In genomic region chr17:4364622-4365041, GRCh38 we compare ENCODE assay signal across 8 cellular contexts. TPM values are rescaled to one million over a fixed set of nuclear protein-coding genes. Genes with fewer than 3 reads are reported as not detected.
DNase-seq lines count a peak whose midpoint lies in the region; ATAC-seq lines count a peak whose summit lies in the region.

No MANE protein-coding gene starts in this region.

- DNase-seq in NCI-H510A treated with DMSO at 0.1 percent for 48 hours (lab: John Stamatoyannopoulos, UW) (peak; percentile 65), NCI-H510A (lab: John Stamatoyannopoulos, UW) (no peak), mucosa of gallbladder (ENCODE audit: low spot score) (no peak)
- no peak for DNase-seq in activated T-helper 2 cell treated with anti-CD3 and anti-CD28 coated beads, Interferon-gamma antibody, Interleukin-2, Interleukin-4, amounts not matched to agents 10 μg/mL and 5 μg/mL and 100 μg/mL, durations not matched to agents 14 hours and 24 hours and 36 hours (ENCODE audit: low spot score)
- DNase-seq in stimulated activated naive CD8-positive, alpha-beta T cell treated with anti-CD3 and anti-CD28 coated beads, Interleukin-15, amount 100 ng/mL, for 72 hours = no peak

- no peak for ATAC-seq in stimulated activated naive CD8-positive, alpha-beta T cell treated with anti-CD3 and anti-CD28 coated beads, Interleukin-15, amount 100 ng/mL, for 72 hours
- ATAC-seq in activated CD4-positive, CD25-positive, alpha-beta regulatory T cell treated with anti-CD3 and anti-CD28 coated beads, Interleukin-2, amount 50 U/mL, for 24 hours = no peak
- ATAC-seq in GM19467 (IDR thresholded peaks at IDR 0.05; ENCODE audit: unreplicated experiment) = no peak

- H3K4me3 ChIP-seq in iPS-18a (ENCODE audit: low read length) = peak overlapping the region; percentile 81

- no peaks in the 10 kb centered on the region for H3K9me3 Mint-ChIP-seq in activated T-helper 2 cell treated with anti-CD3 and anti-CD28 coated beads, Interferon-gamma antibody, Interleukin-2, Interleukin-4, amounts not matched to agents 10 μg/mL and 5 μg/mL and 100 μg/mL, durations not matched to agents 14 hours and 24 hours and 36 hours
- H3K9me3 Mint-ChIP-seq in stimulated activated naive CD8-positive, alpha-beta T cell treated with anti-CD3 and anti-CD28 coated beads, Interleukin-15, amount 100 ng/mL, for 72 hours = no peaks in the 10 kb centered on the region

- intact Hi-C loops in activated T-helper 2 cell treated with anti-CD3 and anti-CD28 coated beads, Interferon-gamma antibody, Interleukin-2, Interleukin-4, amounts not matched to agents 10 μg/mL and 5 μg/mL and 100 μg/mL, durations not matched to agents 14 hours and 24 hours and 36 hours (cut with micrococcal nuclease) = loop anchor here (5.0 to 10.0 kb wide), 2 partner anchors 102 to 580 kb away; partner anchors contain the start of genes ANKFY1, PFN1, RNF167 and SLC25A11

- no peaks in the 10 kb centered on the region for H3K4me1 ChIP-seq in iPS-18a (ENCODE audit: control insufficient read depth, low read depth, low read length)

- H3K27ac ChIP-seq in iPS-18a (ENCODE audit: low read length) = peak overlapping the region; percentile 80

- peaks cover 22% of the 10 kb centered on the region for H3K4me1 Mint-ChIP-seq in activated T-helper 2 cell treated with anti-CD3 and anti-CD28 coated beads, Interferon-gamma antibody, Interleukin-2, Interleukin-4, amounts not matched to agents 10 μg/mL and 5 μg/mL and 100 μg/mL, durations not matched to agents 14 hours and 24 hours and 36 hours (ENCODE audit: low read depth)
- peaks cover 44% of the 10 kb centered on the region for H3K4me1 Mint-ChIP-seq in stimulated activated naive CD8-positive, alpha-beta T cell treated with anti-CD3 and anti-CD28 coated beads, Interleukin-15, amount 100 ng/mL, for 72 hours

- peak overlapping the region; percentile 80 for H3K9ac ChIP-seq in iPS-18a (ENCODE audit: low read length)

- peak overlapping the region; percentile 94 for H3K27ac Mint-ChIP-seq in activated T-helper 2 cell treated with anti-CD3 and anti-CD28 coated beads, Interferon-gamma antibody, Interleukin-2, Interleukin-4, amounts not matched to agents 10 μg/mL and 5 μg/mL and 100 μg/mL, durations not matched to agents 14 hours and 24 hours and 36 hours
- H3K27ac Mint-ChIP-seq in stimulated activated naive CD8-positive, alpha-beta T cell treated with anti-CD3 and anti-CD28 coated beads, Interleukin-15, amount 100 ng/mL, for 72 hours = peak overlapping the region; percentile 92 to 98

- no peaks in the 10 kb centered on the region for H3K27me3 ChIP-seq in iPS-18a (ENCODE audit: control insufficient read depth, insufficient read depth, low read length)

- no peaks in the 10 kb centered on the region for H3K36me3 ChIP-seq in iPS-18a (ENCODE audit: control insufficient read depth, low read depth, low read length)

- H3K9me3 ChIP-seq in iPS-18a (ENCODE audit: control insufficient read depth, low read depth, low read length) = no peaks in the 10 kb centered on the region

- peak overlapping the region; percentile 93 for H3K4me3 Mint-ChIP-seq in activated T-helper 2 cell treated with anti-CD3 and anti-CD28 coated beads, Interferon-gamma antibody, Interleukin-2, Interleukin-4, amounts not matched to agents 10 μg/mL and 5 μg/mL and 100 μg/mL, durations not matched to agents 14 hours and 24 hours and 36 hours (ENCODE audit: low read depth)
- peak overlapping the region; percentile 92 to 94 for H3K4me3 Mint-ChIP-seq in stimulated activated naive CD8-positive, alpha-beta T cell treated with anti-CD3 and anti-CD28 coated beads, Interleukin-15, amount 100 ng/mL, for 72 hours

- H3K36me3 Mint-ChIP-seq in activated T-helper 2 cell treated with anti-CD3 and anti-CD28 coated beads, Interferon-gamma antibody, Interleukin-2, Interleukin-4, amounts not matched to agents 10 μg/mL and 5 μg/mL and 100 μg/mL, durations not matched to agents 14 hours and 24 hours and 36 hours (ENCODE audit: low read depth) = peaks cover 29% of the 10 kb centered on the region

- no peaks in the 10 kb centered on the region for H3K27me3 Mint-ChIP-seq in activated T-helper 2 cell treated with anti-CD3 and anti-CD28 coated beads, Interferon-gamma antibody, Interleukin-2, Interleukin-4, amounts not matched to agents 10 μg/mL and 5 μg/mL and 100 μg/mL, durations not matched to agents 14 hours and 24 hours and 36 hours (ENCODE audit: low read depth)
- H3K27me3 Mint-ChIP-seq in stimulated activated naive CD8-positive, alpha-beta T cell treated with anti-CD3 and anti-CD28 coated beads, Interleukin-15, amount 100 ng/mL, for 72 hours = no peaks in the 10 kb centered on the region

RNA-seq across cellular contexts. Expression of gene UBE2G1, which starts 1.8 kb away (rescaled TPM):
- 74.1 and 74.5 TPM in 2 replicates for total RNA-seq in activated T-helper 2 cell treated with anti-CD3 and anti-CD28 coated beads, Interferon-gamma antibody, Interleukin-2, Interleukin-4, amounts not matched to agents 10 μg/mL and 5 μg/mL and 100 μg/mL, durations not matched to agents 14 hours and 24 hours and 36 hours
- 70.1 TPM for total RNA-seq in mucosa of gallbladder
